ENCODE assay signal across 1 cellular context in the genomic region with DNA sequence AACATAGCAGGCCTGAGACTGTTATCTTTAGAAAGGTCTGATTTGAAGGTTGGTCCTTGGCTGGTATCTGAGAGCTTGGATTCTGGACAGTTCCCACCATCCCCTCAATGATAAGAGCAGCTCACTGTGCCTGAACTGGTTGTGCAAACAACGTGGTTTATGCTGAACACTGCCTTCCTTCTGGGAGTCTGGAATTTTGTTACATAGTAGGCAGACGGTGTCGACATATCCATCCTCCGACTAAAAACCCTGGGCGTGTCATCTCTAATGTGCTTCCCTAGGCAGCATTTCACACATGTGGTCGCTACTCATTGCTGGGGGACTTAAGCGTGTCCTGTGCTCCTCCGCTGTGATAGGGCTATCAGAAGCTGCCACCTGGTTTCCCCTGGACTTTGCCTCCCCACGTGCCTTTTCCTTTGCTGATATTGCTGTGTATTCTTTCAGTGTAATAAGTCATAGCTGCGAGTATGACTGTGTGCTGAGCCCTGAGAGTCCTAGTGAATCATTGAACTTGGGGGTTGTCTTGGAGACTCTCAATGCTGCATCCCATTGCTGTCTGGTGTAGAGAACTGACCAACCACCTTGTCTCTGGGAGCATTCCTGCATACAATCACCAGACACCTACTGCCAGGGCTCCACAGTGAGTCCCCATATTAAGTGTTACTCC.
A peak's percentile ranks its signal among the peaks of the same experiment; 100 is the strongest.
TF ChIP-seq lines count a peak whose summit lies in the region.

No MANE protein-coding gene starts in this region.

TF ChIP-seq in H1, 55 proteins besides CTCF, POLR2A, EP300 and RAD21:
- TF ChIP-seq TEAD4 (IDR thresholded peaks at IDR 0.05; ENCODE audit: low read depth, low read length) (0 out of 2 replicates have a peak, but pooled peaks have one; percentile 21), SP4 (IDR thresholded peaks at IDR 0.05; ENCODE audit: low read length) (no peak)
